Comparison of ENCODE assay signal across 23 cellular contexts in the genomic region with DNA sequence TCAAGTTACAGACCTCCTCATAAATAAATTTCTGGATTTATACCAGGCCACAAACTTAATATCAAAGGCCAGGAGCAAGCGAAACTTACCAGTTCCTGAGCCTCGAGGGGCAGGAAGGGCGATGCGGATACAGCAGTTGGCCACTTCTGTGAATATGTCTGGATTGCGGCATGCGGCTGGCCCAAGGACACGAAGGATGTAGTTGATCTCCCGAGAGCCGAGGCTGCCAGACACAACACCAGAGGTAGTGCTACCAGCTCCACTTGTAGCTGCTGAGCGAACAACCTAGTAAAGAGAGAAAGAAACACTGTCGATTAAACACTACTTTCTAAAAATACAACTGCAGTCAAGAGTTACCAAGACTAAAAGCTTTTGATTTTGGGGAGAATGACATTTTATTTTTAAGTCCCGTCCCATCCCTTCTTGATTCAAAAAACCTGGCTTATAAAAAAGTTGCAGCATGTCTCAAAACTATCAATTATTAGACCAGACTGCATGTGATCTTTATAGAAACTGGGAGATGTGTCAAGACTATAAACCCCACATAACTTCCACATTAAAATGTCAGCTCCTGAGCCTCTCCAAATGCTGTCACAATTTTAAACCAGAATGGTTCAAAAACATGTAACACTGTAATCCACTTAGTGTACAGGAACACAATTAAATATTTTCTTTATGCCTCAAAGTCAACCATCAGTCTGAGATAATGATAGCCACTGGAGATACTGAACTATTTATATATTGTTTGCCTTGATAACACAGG.
"Had no signal": no experiment of that assay in that cellular context is flagged by ENCODE, and none has a peak within 500 bp of the region (broad histone marks: within the 10 kb centered on the region; RNA-seq: fewer than 3 reads in every experiment).

No MANE protein-coding gene starts in this region.

- H3K27me3 ChIP-seq: Peyer's patch had no signal

- H3K4me3 ChIP-seq: Peyer's patch had no signal

- H3K4me2 ChIP-seq: KMS-11 had no signal

- ATAC-seq: activated CD4-positive, CD25-positive, alpha-beta regulatory T cell treated with anti-CD3 and anti-CD28 coated beads, Interleukin-2, amount 50 U/mL, for 24 hours; activated CD8-positive, alpha-beta T cell treated with anti-CD3 and anti-CD28 coated beads for 36 hours; HepG2 had no signal

- DNase-seq: activated CD4-positive, alpha-beta T cell treated with anti-CD3 and anti-CD28 coated beads for 4 hours; activated CD8-positive, alpha-beta memory T cell treated with anti-CD3 and anti-CD28 coated beads, Interleukin-2, amount 50 U/mL, for 4 hours; activated CD8-positive, alpha-beta T cell treated with anti-CD3 and anti-CD28 coated beads for 36 hours; activated gamma-delta T cell; activated naive CD4-positive, alpha-beta T cell treated with anti-CD3 and anti-CD28 coated beads for 36 hours; amygdala; MV-4-11; NCI-H1092 treated with DMSO at 0.1 percent for 48 hours; NCI-H1417 treated with DMSO at 0.1 percent for 48 hours; NCI-H1694; NCI-H2029; NCI-H2107; NCI-H2171 treated with DMSO at 0.1 percent for 48 hours; NCI-H226; NCI-H510A; NCI-H526 treated with DMSO at 0.1 percent for 48 hours; NCI-H82; Peyer's patch; SHP77 treated with DMSO at 0.1 percent for 48 hours had no signal

- H3K27ac ChIP-seq: KMS-11, Peyer's patch, RWPE1 had no signal

- H3K9me3 ChIP-seq: Peyer's patch had no signal

- H3K4me1 ChIP-seq: Peyer's patch had no signal
